11 cellular contexts compared by ENCODE assay signal in genomic region chr7:28570113-28570969, GRCh38.
DNase-seq lines count a peak whose midpoint lies in the region; ATAC-seq, FAIRE-seq and TF ChIP-seq lines count a peak whose summit lies in the region.
"Had no signal": no experiment of that assay in that cellular context is flagged by ENCODE, and none has a peak within 500 bp of the region (broad histone marks: within the 10 kb centered on the region; RNA-seq: fewer than 3 reads in every experiment).

No MANE protein-coding gene starts in this region.

- FAIRE-seq in HepG2 (lab: Jason Lieb, UNC) = no peak

- intact Hi-C loops in HepG2 (cut with micrococcal nuclease; ENCODE audit: unreplicated experiment) = no loop called here

- no peak for TF ChIP-seq POLR2A in HepG2 (IDR thresholded peaks at IDR 0.05; ENCODE audit: insufficient read depth in 1 of 2, low read depth in 2 of 2, low read length in 2 of 2)

- H3K4me1 ChIP-seq in DOHH2 (ENCODE audit: control insufficient read depth, low read length) (peaks cover 77% of the 10 kb centered on the region), HepG2 (ENCODE audit: insufficient read depth, low read length) (no peaks in the 10 kb centered on the region)
- H3K4me1 ChIP-seq: ascending aorta, Peyer's patch had no signal

- BruUV-seq in HepG2 (replicated peaks; lab: Mats Ljungman, UMichigan) = no TSS peak

- TF ChIP-seq CTCF in DOHH2 (IDR thresholded peaks at IDR 0.05; ENCODE audit: low read depth, low read length, poor library complexity, severe bottlenecking) (no peak), GM20000 (IDR thresholded peaks at IDR 0.05; ENCODE audit: extremely low read depth, missing control alignments) (no peak), HepG2 (CRISPR knock-in tag; IDR thresholded peaks at IDR 0.05) (no peak)

- peak overlapping the region; percentile 88 for H3K4me2 ChIP-seq in DOHH2 (ENCODE audit: low read length)
- no peak overlapping the region for H3K4me2 ChIP-seq in HepG2 (ENCODE audit: low read depth, low read length)

- H3K4me3 ChIP-seq in DOHH2 (ENCODE audit: low read length) (peak overlapping the region; percentile 76), HepG2 (replicated peaks in 1 of 3; ENCODE audit: insufficient read depth in 1 of 3, low read depth in 2 of 3, low read length in 3 of 3) (no peak overlapping the region)
- H3K4me3 ChIP-seq: ascending aorta, Peyer's patch had no signal

- TF ChIP-seq RAD21 in HepG2 (CRISPR knock-in tag; IDR thresholded peaks at IDR 0.05) = no peak

- no peaks in the 10 kb centered on the region for H3K9me2 ChIP-seq in DOHH2 (replicated peaks; ENCODE audit: control insufficient read depth, low read length)

- H2AFZ ChIP-seq in HepG2 (ENCODE audit: low read length) = no peak overlapping the region

- no peak for TF ChIP-seq EP300 in HepG2 (IDR thresholded peaks at IDR 0.05; ENCODE audit: low read depth in 2 of 2, low read length in 2 of 2)
- no peak for TF ChIP-seq EP300 in HepG2 (CRISPR knock-in tag; IDR thresholded peaks at IDR 0.05; ENCODE audit: borderline replicate concordance)

- POLR2A ChIA-PET in HepG2 (lab: Yijun Ruan, JAX) = no interaction called here

- H3K9me3 ChIP-seq in DOHH2 (ENCODE audit: control insufficient read depth, insufficient read depth, low read length) = no peaks in the 10 kb centered on the region
- no peaks in the 10 kb centered on the region for H3K9me3 ChIP-seq in HepG2 (ENCODE audit: low read length)
- H3K9me3 ChIP-seq: ascending aorta, Peyer's patch had no signal

- no peaks in the 10 kb centered on the region for H3K36me3 ChIP-seq in DOHH2 (ENCODE audit: control insufficient read depth, low read length)
- H3K36me3 ChIP-seq in HepG2 (replicated peaks in 1 of 2; ENCODE audit: control insufficient read depth in 1 of 2, insufficient read depth in 2 of 2, low read length in 2 of 2) = no peaks in the 10 kb centered on the region
- H3K36me3 ChIP-seq: ascending aorta, Peyer's patch had no signal

- peak; percentile 56 for DNase-seq in GM20000 (ENCODE audit: low spot score)
- peak; percentile 23 for DNase-seq in astrocyte of the hippocampus (ENCODE audit: low read depth, low spot score)
- no peak for DNase-seq in HepG2 (ENCODE audit: low spot score)
- DNase-seq in NCI-H2227 treated with DMSO at 0.1 percent for 48 hours (lab: John Stamatoyannopoulos, UW) = no peak
- DNase-seq in occipital lobe (lab: John Stamatoyannopoulos, UW) = no peak
- DNase-seq in COR-L47 (lab: John Stamatoyannopoulos, UW) = no peak
- DNase-seq: activated CD4-positive, alpha-beta T cell treated with anti-CD3 and anti-CD28 coated beads, Interleukin-2, amount 10 ng/mL, durations not matched to agents 7 days and 5 days had no signal

- H3K79me2 ChIP-seq in DOHH2 (ENCODE audit: control insufficient read depth, low read length) = peaks cover 36% of the 10 kb centered on the region
- no peaks in the 10 kb centered on the region for H3K79me2 ChIP-seq in HepG2 (ENCODE audit: insufficient read depth, low read length)

- in situ Hi-C loops in HepG2 (cut with HindIII; ENCODE audit: extremely low pct_ligation_motif_present, low pct_unique_long_range_greater_than_20kb) = no loop called here

- whole genome bisulfite sequencing in HepG2 (ENCODE audit: low lambda C conversion rate) = 38% methylated on average over 13 of the region's 13 CpGs

- H3K27me3 ChIP-seq in DOHH2 (ENCODE audit: control insufficient read depth, low read length) = no peaks in the 10 kb centered on the region
- peaks cover 0 to 2% of the 10 kb centered on the region in 2 experiments; a peak in 1 of 5 replicates for H3K27me3 ChIP-seq in HepG2 (ENCODE audit: control insufficient read depth in 1 of 2, insufficient read depth in 2 of 2, low read length in 2 of 2)
- H3K27me3 ChIP-seq: ascending aorta, Peyer's patch had no signal

- ATAC-seq in HG03066 (IDR thresholded peaks at IDR 0.05; ENCODE audit: low read depth, unreplicated experiment) (peak; percentile 71), HepG2 (no peak)

- CTCF ChIA-PET in HepG2 (lab: Yijun Ruan, JAX; ENCODE audit: low intra/inter-chr PET ratio, low total read pairs) = no interaction called here

- H4K20me1 ChIP-seq in DOHH2 (ENCODE audit: control insufficient read depth, insufficient read depth, low read depth, low read length) = no peaks in the 10 kb centered on the region
- no peaks in the 10 kb centered on the region for H4K20me1 ChIP-seq in HepG2 (ENCODE audit: insufficient read depth, low read length)

- peaks cover 24% of the 10 kb centered on the region for H3F3A ChIP-seq in DOHH2 (ENCODE audit: control insufficient read depth, insufficient read depth)

- no peak overlapping the region for H3K9ac ChIP-seq in HepG2 (ENCODE audit: insufficient read depth, low read depth, low read length)

- H3K27ac ChIP-seq in DOHH2 (ENCODE audit: low read depth, low read length) (peak overlapping the region; percentile 90), HepG2 (ENCODE audit: extremely low read length, insufficient read depth, low read length) (no peak overlapping the region)
- H3K27ac ChIP-seq: ascending aorta, Peyer's patch had no signal

TF ChIP-seq in HepG2, 621 proteins besides CTCF, POLR2A, EP300 and RAD21 (continues in another document):
- TF ChIP-seq ZNF510 (CRISPR knock-in tag; IDR thresholded peaks at IDR 0.05; ENCODE audit: low read depth) (no peak), ZC3H13 (CRISPR knock-in tag; IDR thresholded peaks at IDR 0.05) (no peak), ZFP36L1 (CRISPR knock-in tag; IDR thresholded peaks at IDR 0.05) (no peak), AKNA (CRISPR knock-in tag; IDR thresholded peaks at IDR 0.05; ENCODE audit: borderline replicate concordance) (no peak), HBP1 (CRISPR knock-in tag; IDR thresholded peaks at IDR 0.05; ENCODE audit: low read depth) (no peak)

Comparison
In these comparisons a context has a peak if more than half of its experiments do, and no peak if none do; other contexts are left out.
1. DNase-seq: peak in GM20000 (single experiment) and astrocyte of the hippocampus (single experiment); none in HepG2 (single experiment), NCI-H2227 treated with DMSO at 0.1 percent for 48 hours (single experiment), occipital lobe (single experiment) and COR-L47 (single experiment).